In the genomic region with DNA sequence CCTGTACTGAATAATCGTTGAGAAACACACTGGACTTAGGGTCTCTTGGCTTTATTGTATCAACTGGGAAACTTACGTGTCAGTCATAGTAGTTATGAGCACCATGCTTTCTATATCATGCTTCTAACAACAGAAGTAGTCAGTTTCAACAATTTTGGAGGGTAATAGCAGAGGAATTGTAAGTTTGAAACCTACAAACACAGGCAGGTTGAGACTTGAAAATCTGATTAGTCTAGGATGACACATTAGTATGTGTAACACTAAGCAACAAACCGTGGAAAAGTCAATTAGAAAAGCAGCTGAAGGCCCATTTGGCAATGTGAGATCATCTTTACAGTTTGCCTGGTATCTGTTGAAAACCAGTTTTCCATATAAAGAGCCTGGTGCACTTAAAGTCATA, we compare ENCODE assay signal across 15 cellular contexts. TPM values are rescaled to one million over a fixed set of nuclear protein-coding genes. Genes with fewer than 3 reads are reported as not detected.
A peak's percentile ranks its signal among the peaks of the same experiment; 100 is the strongest.
DNase-seq lines count a peak whose midpoint lies in the region; ATAC-seq, FAIRE-seq and TF ChIP-seq lines count a peak whose summit lies in the region.
"Had no signal": no experiment of that assay in that cellular context is flagged by ENCODE, and none has a peak within 500 bp of the region (broad histone marks: within the 10 kb centered on the region; RNA-seq: fewer than 3 reads in every experiment).

No MANE protein-coding gene starts in this region.

- H3K9ac ChIP-seq in kidney (ENCODE audit: low read length in 2 of 2) = no peak overlapping the region
- H3K9ac ChIP-seq: BLaER1 had no signal

- no peaks in the 10 kb centered on the region for H3K36me3 ChIP-seq in kidney (ENCODE audit: control insufficient read depth in 1 of 2, insufficient read depth in 2 of 2, low read length in 2 of 2)
- H3K36me3 ChIP-seq: BLaER1, colonic mucosa had no signal

- intact Hi-C loops in kidney (cut with DNase I) = no loop called here

- no peaks in the 10 kb centered on the region for H3K9me3 ChIP-seq in kidney (ENCODE audit: control insufficient read depth in 1 of 2, low read length in 2 of 2)
- H3K9me3 ChIP-seq: BLaER1, colonic mucosa had no signal

- no peaks in the 10 kb centered on the region for H3K4me1 ChIP-seq in kidney (ENCODE audit: control insufficient read depth in 1 of 2, insufficient read depth in 1 of 2, low read depth in 1 of 2, low read length in 2 of 2)
- H3K4me1 ChIP-seq: BLaER1, colonic mucosa had no signal

- no peak for ATAC-seq in HG03196 (IDR thresholded peaks at IDR 0.05; ENCODE audit: unreplicated experiment)
- ATAC-seq: HCT116, left cardiac atrium, right cardiac atrium had no signal

- peak; percentile 81 for DNase-seq in DMS53 treated with DMSO at 0.1 percent for 48 hours (lab: John Stamatoyannopoulos, UW; ENCODE audit: unreplicated experiment)
- DNase-seq in NCI-H1694 treated with DMSO at 0.1 percent for 48 hours (lab: John Stamatoyannopoulos, UW) = peak; percentile 92
- peak; percentile 21 for DNase-seq in OCI-M1 (lab: John Stamatoyannopoulos, UW)
- DNase-seq in kidney glomerular epithelial cell (lab: John Stamatoyannopoulos, UW) = peak; percentile 2
- no peak for DNase-seq in kidney
- no peak for DNase-seq in T-helper 9 cell
- DNase-seq in KBM-7 = no peak
- DNase-seq: colonic mucosa, left cardiac atrium, right cardiac atrium had no signal

- no peak overlapping the region for H3K4me3 ChIP-seq in kidney (ENCODE audit: low read length in 2 of 2)
- H3K4me3 ChIP-seq: BLaER1, colonic mucosa had no signal

- in situ Hi-C loops in KBM-7 (cut with MboI; ENCODE audit: low pct_unique_long_range_greater_than_20kb, low sequenced_read_pairs) = loop anchor here (25.0 kb wide), 2 partner anchors 102 to 248 kb away; no protein-coding TSS in a partner anchor

- no peak for FAIRE-seq in kidney (lab: Jason Lieb, UNC)
- FAIRE-seq: frontal cortex had no signal

- H3K27ac ChIP-seq in kidney (ENCODE audit: low read depth in 2 of 2, low read length in 2 of 2) = no peak overlapping the region
- H3K27ac ChIP-seq: BLaER1, colonic mucosa had no signal

- TF ChIP-seq CTCF in kidney (IDR thresholded peaks at IDR 0.05; ENCODE audit: borderline replicate concordance, extremely low read depth, insufficient read depth) = no peak

RNA-seq across cellular contexts. Expression of gene FABP7, which starts 43.9 kb away (rescaled TPM):
- not detected for total RNA-seq in kidney
- not detected for polyA plus RNA-seq in kidney (ENCODE audit: insufficient read depth, low read depth, low replicate concordance)
- total RNA-seq: colonic mucosa, NCI-H460 had no signal

RNA-seq across cellular contexts. Expression of gene SMPDL3A, which starts 53.4 kb away (rescaled TPM):
- 10.7 TPM for total RNA-seq in kidney
- polyA plus RNA-seq in kidney (ENCODE audit: insufficient read depth, low read depth, low replicate concordance) = 14.1 TPM

Comparison
In these comparisons a context has a peak if more than half of its experiments do, and no peak if none do; other contexts are left out.
1. DNase-seq: peak in DMS53 treated with DMSO at 0.1 percent for 48 hours (single experiment), NCI-H1694 treated with DMSO at 0.1 percent for 48 hours (single experiment), OCI-M1 (single experiment) and kidney glomerular epithelial cell (single experiment); none in kidney (single experiment), T-helper 9 cell (single experiment) and KBM-7 (single experiment).